1 cellular context compared by ENCODE assay signal in genomic region chr4:56978750-56979303, GRCh38.
TF ChIP-seq lines count a peak whose summit lies in the region.

TSS of gene POLR2B (plus strand) at chr4:56978896. CDS start at chr4:56978986, 90 bp downstream.

TF ChIP-seq in HEK293, 187 proteins besides CTCF, POLR2A, EP300 and RAD21 (continued from another document):
- TF ChIP-seq, protein P1, sequence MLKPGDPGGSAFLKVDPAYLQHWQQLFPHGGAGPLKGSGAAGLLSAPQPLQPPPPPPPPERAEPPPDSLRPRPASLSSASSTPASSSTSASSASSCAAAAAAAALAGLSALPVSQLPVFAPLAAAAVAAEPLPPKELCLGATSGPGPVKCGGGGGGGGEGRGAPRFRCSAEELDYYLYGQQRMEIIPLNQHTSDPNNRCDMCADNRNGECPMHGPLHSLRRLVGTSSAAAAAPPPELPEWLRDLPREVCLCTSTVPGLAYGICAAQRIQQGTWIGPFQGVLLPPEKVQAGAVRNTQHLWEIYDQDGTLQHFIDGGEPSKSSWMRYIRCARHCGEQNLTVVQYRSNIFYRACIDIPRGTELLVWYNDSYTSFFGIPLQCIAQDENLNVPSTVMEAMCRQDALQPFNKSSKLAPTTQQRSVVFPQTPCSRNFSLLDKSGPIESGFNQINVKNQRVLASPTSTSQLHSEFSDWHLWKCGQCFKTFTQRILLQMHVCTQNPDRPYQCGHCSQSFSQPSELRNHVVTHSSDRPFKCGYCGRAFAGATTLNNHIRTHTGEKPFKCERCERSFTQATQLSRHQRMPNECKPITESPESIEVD (tag by site-specific recombination; IDR thresholded peaks at IDR 0.05) = no peak
- TF ChIP-seq ZNF24 (tag by site-specific recombination; IDR thresholded peaks at IDR 0.05) (no peak), ZNF571 (tag by site-specific recombination; IDR thresholded peaks at IDR 0.05) (no peak), ZNF548 (tag by site-specific recombination; IDR thresholded peaks at IDR 0.05) (no peak), ZNF776 (tag by site-specific recombination; IDR thresholded peaks at IDR 0.05; ENCODE audit: borderline replicate concordance) (no peak)
